In genomic region chr14:88385212-88386101, GRCh38 we compare ENCODE assay signal across 1 cellular context.
TF ChIP-seq lines count a peak whose summit lies in the region.

TSS of gene SPATA7 (plus strand) at chr14:88385657. CDS start at chr14:88385819, 162 bp downstream.

TF ChIP-seq in HepG2, 621 proteins besides CTCF, POLR2A, EP300 and RAD21 (continued from another document):
- TF ChIP-seq ZIK1 (CRISPR knock-in tag; IDR thresholded peaks at IDR 0.05; ENCODE audit: borderline replicate concordance, low read depth): peak; percentile 50; the same call in 1 of the 2 replicates
- TF ChIP-seq HOXA3 (CRISPR knock-in tag; IDR thresholded peaks at IDR 0.05): peak; percentile 94
- TF ChIP-seq HDAC1 (CRISPR knock-in tag; IDR thresholded peaks at IDR 0.05): peak; percentile 87
- peak; percentile 38 for TF ChIP-seq TBL1XR1 (IDR thresholded peaks at IDR 0.05; ENCODE audit: borderline replicate concordance, low read length, partially characterized antibody)
- peak; percentile 16 for TF ChIP-seq SKI (IDR thresholded peaks at IDR 0.05; ENCODE audit: partially characterized antibody)
- TF ChIP-seq ZNF839 (CRISPR knock-in tag; IDR thresholded peaks at IDR 0.05; ENCODE audit: borderline replicate concordance): 0 out of 2 replicates have a peak, but pooled peaks have one; percentile 7
- 0 out of 2 replicates have a peak, but pooled peaks have one; percentile 25 for TF ChIP-seq ZNF124 (CRISPR knock-in tag; IDR thresholded peaks at IDR 0.05)
- peak; percentile 76; the same call in 1 of the 2 replicates for TF ChIP-seq ZNF430 (CRISPR knock-in tag; IDR thresholded peaks at IDR 0.05)
- TF ChIP-seq TBX2 (CRISPR knock-in tag; IDR thresholded peaks at IDR 0.05; ENCODE audit: borderline replicate concordance): peak; percentile 76; the same call in 1 of the 2 replicates
- TF ChIP-seq PAWR (CRISPR knock-in tag; IDR thresholded peaks at IDR 0.05; ENCODE audit: borderline replicate concordance): no peak
- no peak for TF ChIP-seq THAP7 (CRISPR knock-in tag; IDR thresholded peaks at IDR 0.05)
- peak; percentile 81 for TF ChIP-seq IRF2 (CRISPR knock-in tag; IDR thresholded peaks at IDR 0.05)
- peak; percentile 86 for TF ChIP-seq PHF20 (CRISPR knock-in tag; IDR thresholded peaks at IDR 0.05)
- peak; percentile 95 for TF ChIP-seq GMEB1 (CRISPR knock-in tag; IDR thresholded peaks at IDR 0.05; ENCODE audit: borderline replicate concordance)
- TF ChIP-seq KDM5A (IDR thresholded peaks at IDR 0.05; ENCODE audit: borderline replicate concordance, low read length): peak; percentile 77
- peak; percentile 54; the same call in 1 of the 2 replicates for TF ChIP-seq ZNF607 (CRISPR knock-in tag; IDR thresholded peaks at IDR 0.05; ENCODE audit: borderline replicate concordance)
- TF ChIP-seq KLF6 (CRISPR knock-in tag; IDR thresholded peaks at IDR 0.05): 0 out of 2 replicates have a peak, but pooled peaks have one; percentile 36
- TF ChIP-seq MAZ (IDR thresholded peaks at IDR 0.05; ENCODE audit: borderline replicate concordance, low read depth, low read length): peak; percentile 52; the same call in 1 of the 2 replicates
- peak; percentile 67; the same call in 1 of the 2 replicates for TF ChIP-seq MAZ (CRISPR knock-in tag; IDR thresholded peaks at IDR 0.05; ENCODE audit: low read depth)
- TF ChIP-seq MED1 (CRISPR knock-in tag; IDR thresholded peaks at IDR 0.05): peak; percentile 49; the same call in 1 of the 2 replicates
- TF ChIP-seq TARDBP (CRISPR knock-in tag; IDR thresholded peaks at IDR 0.05): peak; percentile 23; the same call in 1 of the 2 replicates
- TF ChIP-seq ELF1 (CRISPR knock-in tag; IDR thresholded peaks at IDR 0.05): peak; percentile 63
- TF ChIP-seq ZBTB21 (CRISPR knock-in tag; IDR thresholded peaks at IDR 0.05): 0 out of 2 replicates have a peak, but pooled peaks have one; percentile 19
- no peak for TF ChIP-seq CSRNP2 (CRISPR knock-in tag; conservative IDR thresholded peaks at IDR 0.05; ENCODE audit: low read depth)
- TF ChIP-seq GATAD2A (CRISPR knock-in tag; IDR thresholded peaks at IDR 0.05): peak; percentile 55; the same call in 1 of the 2 replicates
- peak; percentile 85; the same call in 1 of the 2 replicates for TF ChIP-seq IKZF5 (CRISPR knock-in tag; IDR thresholded peaks at IDR 0.05)
- 0 out of 2 replicates have a peak, but pooled peaks have one; percentile 66 for TF ChIP-seq SMAD3 (CRISPR knock-in tag; IDR thresholded peaks at IDR 0.05)
- peak; percentile 74 for TF ChIP-seq MTERF4 (CRISPR knock-in tag; IDR thresholded peaks at IDR 0.05)
- peak; percentile 39; the same call in 1 of the 2 replicates for TF ChIP-seq ZNF503 (CRISPR knock-in tag; IDR thresholded peaks at IDR 0.05)
- peak; percentile 75 for TF ChIP-seq RBFOX2 (IDR thresholded peaks at IDR 0.05; ENCODE audit: low read depth, low read length)
- TF ChIP-seq ZGPAT (CRISPR knock-in tag; IDR thresholded peaks at IDR 0.05): peak; percentile 81
- peak; percentile 33; the same call in 1 of the 2 replicates for TF ChIP-seq GZF1 (CRISPR knock-in tag; IDR thresholded peaks at IDR 0.05)
- TF ChIP-seq ZNF746 (CRISPR knock-in tag; IDR thresholded peaks at IDR 0.05): 0 out of 2 replicates have a peak, but pooled peaks have one; percentile 19
- peak; percentile 77 for TF ChIP-seq POGZ (CRISPR knock-in tag; IDR thresholded peaks at IDR 0.05)
- no peak for TF ChIP-seq BRD4 (CRISPR knock-in tag; IDR thresholded peaks at IDR 0.05)
- TF ChIP-seq GMEB2 (CRISPR knock-in tag; IDR thresholded peaks at IDR 0.05; ENCODE audit: low read depth): peak; percentile 81
- TF ChIP-seq ZNF691 (CRISPR knock-in tag; IDR thresholded peaks at IDR 0.05; ENCODE audit: borderline replicate concordance, low read depth): peak; percentile 51; the same call in 1 of the 2 replicates
- peak; percentile 75; the same call in 1 of the 2 replicates for TF ChIP-seq BORCS8-MEF2B (CRISPR knock-in tag; IDR thresholded peaks at IDR 0.05)
- peak; percentile 47; the same call in 1 of the 2 replicates for TF ChIP-seq ISL2 (CRISPR knock-in tag; IDR thresholded peaks at IDR 0.05)
- TF ChIP-seq DNMT1 (CRISPR knock-in tag; IDR thresholded peaks at IDR 0.05): 0 out of 2 replicates have a peak, but pooled peaks have one; percentile 11
- peak; percentile 77 for TF ChIP-seq SRSF1 (optimal IDR thresholded peaks at IDR 0.05; ENCODE audit: low read depth, low read length)
- peak; percentile 78; the same call in 1 of the 2 replicates for TF ChIP-seq ZSCAN21 (CRISPR knock-in tag; IDR thresholded peaks at IDR 0.05; ENCODE audit: borderline replicate concordance)
- no peak for TF ChIP-seq FIP1L1 (IDR thresholded peaks at IDR 0.05; ENCODE audit: borderline replicate concordance, insufficient read depth, low read depth, low read length)
- TF ChIP-seq SIN3A (IDR thresholded peaks at IDR 0.05; ENCODE audit: borderline replicate concordance, low read depth, low read length): peak; percentile 68; the same call in 1 of the 2 replicates
- peak; percentile 57; the same call in 1 of the 2 replicates for TF ChIP-seq ZNF784 (CRISPR knock-in tag; IDR thresholded peaks at IDR 0.05; ENCODE audit: borderline replicate concordance)
- peak; percentile 88 for TF ChIP-seq KMT2A (CRISPR knock-in tag; IDR thresholded peaks at IDR 0.05)
- no peak for TF ChIP-seq CREBL2 (CRISPR knock-in tag; IDR thresholded peaks at IDR 0.05; ENCODE audit: borderline replicate concordance)
- peak; percentile 27; the same call in 1 of the 2 replicates for TF ChIP-seq PITX1 (CRISPR knock-in tag; IDR thresholded peaks at IDR 0.05)
